In genomic region chr16:75532142-75532765, GRCh38 we compare ENCODE assay signal across 29 cellular contexts. TPM values are rescaled to one million over a fixed set of nuclear protein-coding genes. Genes with fewer than 3 reads are reported as not detected.
"Had no signal": no experiment of that assay in that cellular context is flagged by ENCODE, and none has a peak within 500 bp of the region (broad histone marks: within the 10 kb centered on the region; RNA-seq: fewer than 3 reads in every experiment).

No MANE protein-coding gene starts in this region.

- H3K4me3 ChIP-seq: ascending aorta, body of pancreas, SJCRH30 had no signal

- DNase-seq: activated CD4-positive, alpha-beta memory T cell treated with anti-CD3 and anti-CD28 coated beads for 36 hours; activated CD4-positive, alpha-beta T cell treated with anti-CD3 and anti-CD28 coated beads, Interleukin-2, amount 10 ng/mL, durations not matched to agents 7 days and 5 days; activated CD4-positive, CD25-positive, alpha-beta regulatory T cell; activated CD8-positive, alpha-beta memory T cell treated with anti-CD3 and anti-CD28 coated beads for 24 hours; activated gamma-delta T cell treated with Interleukin-2 at 50 U/mL for 16 hours; activated naive CD4-positive, alpha-beta T cell treated with anti-CD3 and anti-CD28 coated beads, Interleukin-2, amount 10 ng/mL, durations not matched to agents 7 days and 5 days; activated naive CD8-positive, alpha-beta T cell treated with anti-CD3 and anti-CD28 coated beads, Interleukin-2, amount 10 ng/mL, durations not matched to agents 7 days and 5 days; activated T-cell treated with anti-CD3 and anti-CD28 coated beads, Interleukin-2, amount 50 U/mL, for 4 hours; body of pancreas; Karpas-422; MM.1S; NCI-H1105 treated with DMSO at 0.1 percent for 48 hours; NCI-H1436 treated with DMSO at 0.1 percent for 48 hours; NCI-H187; NCI-H2081; NCI-H2171; NCI-H2227 treated with DMSO at 0.1 percent for 48 hours; NCI-H446 treated with DMSO at 0.1 percent for 48 hours; NCI-H526; NCI-H774; Right ventricle myocardium superior; SJCRH30; SK-N-SH; T-helper 1 cell had no signal

- H3K36me3 Mint-ChIP-seq: activated CD4-positive, alpha-beta memory T cell treated with anti-CD3 and anti-CD28 coated beads for 36 hours; activated naive CD4-positive, alpha-beta T cell treated with anti-CD3 and anti-CD28 coated beads, Interleukin-2, amount 10 ng/mL, durations not matched to agents 7 days and 5 days; activated naive CD8-positive, alpha-beta T cell treated with anti-CD3 and anti-CD28 coated beads, Interleukin-2, amount 10 ng/mL, durations not matched to agents 7 days and 5 days had no signal

- H3K9me3 ChIP-seq: ascending aorta, body of pancreas, SJCRH30, SK-N-SH had no signal

- H3K4me1 Mint-ChIP-seq: activated CD4-positive, alpha-beta T cell treated with anti-CD3 and anti-CD28 coated beads, Interleukin-2, amount 10 ng/mL, durations not matched to agents 7 days and 5 days; activated naive CD4-positive, alpha-beta T cell treated with anti-CD3 and anti-CD28 coated beads, Interleukin-2, amount 10 ng/mL, durations not matched to agents 7 days and 5 days; activated naive CD8-positive, alpha-beta T cell treated with anti-CD3 and anti-CD28 coated beads, Interleukin-2, amount 10 ng/mL, durations not matched to agents 7 days and 5 days had no signal

- H3K27me3 Mint-ChIP-seq: activated CD4-positive, alpha-beta memory T cell treated with anti-CD3 and anti-CD28 coated beads for 36 hours; activated CD4-positive, alpha-beta T cell treated with anti-CD3 and anti-CD28 coated beads, Interleukin-2, amount 10 ng/mL, durations not matched to agents 7 days and 5 days had no signal

- H3K4me1 ChIP-seq: ascending aorta, SJCRH30 had no signal

- H3K27ac Mint-ChIP-seq: activated CD4-positive, alpha-beta memory T cell treated with anti-CD3 and anti-CD28 coated beads for 36 hours; activated CD4-positive, alpha-beta T cell treated with anti-CD3 and anti-CD28 coated beads, Interleukin-2, amount 10 ng/mL, durations not matched to agents 7 days and 5 days; activated naive CD4-positive, alpha-beta T cell treated with anti-CD3 and anti-CD28 coated beads, Interleukin-2, amount 10 ng/mL, durations not matched to agents 7 days and 5 days; activated naive CD8-positive, alpha-beta T cell treated with anti-CD3 and anti-CD28 coated beads, Interleukin-2, amount 10 ng/mL, durations not matched to agents 7 days and 5 days had no signal

- FAIRE-seq: bronchial epithelial cell had no signal

- ATAC-seq: activated T-cell treated with anti-CD3 and anti-CD28 coated beads, Interleukin-2, amount 50 U/mL, for 4 hours; body of pancreas had no signal

- H3K9me3 Mint-ChIP-seq: activated CD4-positive, alpha-beta memory T cell treated with anti-CD3 and anti-CD28 coated beads for 36 hours; activated CD4-positive, alpha-beta T cell treated with anti-CD3 and anti-CD28 coated beads, Interleukin-2, amount 10 ng/mL, durations not matched to agents 7 days and 5 days; activated naive CD4-positive, alpha-beta T cell treated with anti-CD3 and anti-CD28 coated beads, Interleukin-2, amount 10 ng/mL, durations not matched to agents 7 days and 5 days; activated naive CD8-positive, alpha-beta T cell treated with anti-CD3 and anti-CD28 coated beads, Interleukin-2, amount 10 ng/mL, durations not matched to agents 7 days and 5 days; activated T-cell treated with anti-CD3 and anti-CD28 coated beads, Interleukin-2, amount 50 U/mL, for 4 hours had no signal

- H3K4me2 ChIP-seq: SK-N-SH had no signal

- H3K36me3 ChIP-seq: ascending aorta, SJCRH30 had no signal

- H3K9ac ChIP-seq: SK-N-SH had no signal

- H3K4me3 Mint-ChIP-seq: activated CD4-positive, alpha-beta memory T cell treated with anti-CD3 and anti-CD28 coated beads for 36 hours; activated CD4-positive, alpha-beta T cell treated with anti-CD3 and anti-CD28 coated beads, Interleukin-2, amount 10 ng/mL, durations not matched to agents 7 days and 5 days; activated naive CD4-positive, alpha-beta T cell treated with anti-CD3 and anti-CD28 coated beads, Interleukin-2, amount 10 ng/mL, durations not matched to agents 7 days and 5 days; activated naive CD8-positive, alpha-beta T cell treated with anti-CD3 and anti-CD28 coated beads, Interleukin-2, amount 10 ng/mL, durations not matched to agents 7 days and 5 days; activated T-cell treated with anti-CD3 and anti-CD28 coated beads, Interleukin-2, amount 50 U/mL, for 4 hours had no signal

- H3K27me3 ChIP-seq: ascending aorta, body of pancreas, SJCRH30 had no signal

- H3K27ac ChIP-seq: ascending aorta, body of pancreas, RWPE1, SJCRH30, VCaP had no signal

RNA-seq across cellular contexts. Expression of gene CHST5, which starts 3.7 kb away (rescaled TPM):
- total RNA-seq: activated naive CD8-positive, alpha-beta T cell treated with anti-CD3 and anti-CD28 coated beads, Interleukin-2, amount 10 ng/mL, durations not matched to agents 7 days and 5 days; ascending aorta; body of pancreas; bronchial epithelial cell; SJCRH30; T-helper 2 cell treated with Interferon-gamma antibody and Interleukin-4, amounts not matched to agents 100 ng/mL and 5 ng/mL, for 36 hours had no signal

RNA-seq across cellular contexts. Expression of gene CHST6, which starts 37.0 kb away (rescaled TPM):
- total RNA-seq: activated CD4-positive, alpha-beta memory T cell treated with anti-CD3 and anti-CD28 coated beads for 36 hours; activated CD4-positive, alpha-beta T cell treated with anti-CD3 and anti-CD28 coated beads, Interleukin-2, amount 10 ng/mL, durations not matched to agents 7 days and 5 days; activated T-cell treated with anti-CD3 and anti-CD28 coated beads, Interleukin-2, amount 50 U/mL, for 4 hours; SJCRH30; T-helper 2 cell treated with Interferon-gamma antibody and Interleukin-4, amounts not matched to agents 100 ng/mL and 5 ng/mL, for 36 hours had no signal
